8 cellular contexts compared by ENCODE assay signal in the genomic region with DNA sequence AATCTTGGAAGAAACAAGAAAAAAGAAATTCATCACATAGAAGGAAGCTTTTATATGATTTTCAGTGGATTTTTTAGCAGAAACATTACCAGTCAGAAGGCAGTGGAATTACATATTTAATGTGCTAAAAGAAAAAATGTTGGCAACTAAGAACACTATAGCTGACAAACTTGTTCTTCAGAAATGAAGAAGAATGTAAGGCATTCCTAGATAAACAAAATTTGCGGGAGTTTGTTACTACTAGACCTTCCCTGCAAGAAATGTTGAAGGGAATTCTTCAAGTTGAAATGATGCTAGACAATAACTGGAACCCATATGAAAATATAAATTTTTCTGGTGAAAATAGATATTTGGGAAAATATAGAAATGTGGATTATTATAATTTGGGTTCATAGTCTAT.
"Had no signal": no experiment of that assay in that cellular context is flagged by ENCODE, and none has a peak within 500 bp of the region (broad histone marks: within the 10 kb centered on the region; RNA-seq: fewer than 3 reads in every experiment).

No MANE protein-coding gene starts in this region.

- FAIRE-seq: HTR-8/SVneo had no signal

- H2AFZ ChIP-seq: GM23248 had no signal

- H3K4me2 ChIP-seq: KMS-11 had no signal

- H3K36me3 ChIP-seq: HAP-1 had no signal

- H3K27ac ChIP-seq: GM23248, KMS-11 had no signal

- DNase-seq: GM23248, GOT3, H7, HFFc6, KBM-7 had no signal

- H3K9ac ChIP-seq: GM23248, KMS-11 had no signal

- H3K4me3 ChIP-seq: GM23248, HAP-1 had no signal
